10 cellular contexts compared by ENCODE assay signal in the genomic region with DNA sequence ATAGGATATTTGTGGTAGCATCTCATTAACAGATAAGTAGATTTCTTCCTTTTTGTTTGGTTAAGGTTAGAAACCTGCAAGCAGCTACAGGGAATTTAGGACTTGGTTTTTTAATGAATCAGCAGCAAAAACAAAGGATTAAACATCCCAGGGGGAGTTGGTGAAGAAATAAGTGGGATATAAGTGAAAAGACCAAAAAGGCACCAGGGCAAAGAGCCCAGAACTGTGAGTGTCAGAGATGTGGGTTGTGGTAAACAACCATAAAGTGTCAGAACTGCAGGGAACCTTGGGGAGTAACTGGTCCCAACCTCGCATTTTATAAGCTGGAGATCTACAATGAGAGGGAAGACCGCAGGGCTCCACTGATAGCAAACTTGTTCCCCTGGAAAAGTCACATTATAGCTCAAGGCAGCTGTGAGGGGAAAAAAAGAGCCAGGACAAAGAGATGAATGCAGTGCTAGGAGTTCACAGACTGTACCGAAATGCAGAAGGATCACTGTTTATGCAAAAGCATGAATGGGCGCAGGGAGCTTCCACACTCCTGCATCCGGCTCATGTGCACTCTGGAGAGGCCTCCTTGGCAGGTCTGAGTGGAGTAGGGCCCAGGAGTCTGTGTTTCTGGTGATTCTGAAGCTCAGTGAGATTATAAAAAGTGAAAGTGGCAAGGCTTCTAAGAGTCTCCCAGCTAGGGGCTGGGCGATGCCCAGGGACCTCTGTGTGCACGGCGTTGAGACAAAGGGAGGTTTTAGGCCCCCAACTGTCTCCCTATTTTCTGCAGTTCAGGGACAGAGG.
A peak's percentile ranks its signal among the peaks of the same experiment; 100 is the strongest.
DNase-seq lines count a peak whose midpoint lies in the region; ATAC-seq and TF ChIP-seq lines count a peak whose summit lies in the region.
"Had no signal": no experiment of that assay in that cellular context is flagged by ENCODE, and none has a peak within 500 bp of the region (broad histone marks: within the 10 kb centered on the region; RNA-seq: fewer than 3 reads in every experiment).

No MANE protein-coding gene starts in this region.

- H3K4me3 ChIP-seq in DND-41 (ENCODE audit: low read depth in 1 of 2, low read length in 2 of 2) (no peak overlapping the region), smooth muscle cell (no peak overlapping the region)

- H3K27me3 Mint-ChIP-seq in T-helper 17 cell = no peaks in the 10 kb centered on the region

- intact Hi-C loops in Right ventricle myocardium superior (cut with DNase I) (loop anchor here (5.0 kb wide), 1 partner anchor 46 kb away; no protein-coding TSS in a partner anchor), sciatic nerve (cut with DNase I) (no loop called here)

- H3K9me3 ChIP-seq in DND-41 (ENCODE audit: insufficient read depth, low read length, severe bottlenecking) (no peaks in the 10 kb centered on the region), T-helper 17 cell (ENCODE audit: control insufficient read depth, low read length, poor library complexity, severe bottlenecking) (no peaks in the 10 kb centered on the region), smooth muscle cell (replicated peaks; ENCODE audit: low read depth) (no peaks in the 10 kb centered on the region)
- H3K9me3 ChIP-seq: neutrophil had no signal

- H3K36me3 ChIP-seq in DND-41 (ENCODE audit: insufficient read depth, low read length) (no peaks in the 10 kb centered on the region), smooth muscle cell (ENCODE audit: low read depth) (no peaks in the 10 kb centered on the region)
- H3K36me3 ChIP-seq: neutrophil had no signal

- no peaks in the 10 kb centered on the region for H3K27me3 ChIP-seq in DND-41 (ENCODE audit: insufficient read depth, low read length, poor library complexity)
- no peaks in the 10 kb centered on the region for H3K27me3 ChIP-seq in smooth muscle cell (ENCODE audit: low read depth)
- H3K27me3 ChIP-seq: neutrophil had no signal

- no peak for TF ChIP-seq CTCF in DND-41 (IDR thresholded peaks at IDR 0.05; ENCODE audit: borderline replicate concordance, extremely low read depth, low read length, poor library complexity, severe bottlenecking)
- no peak for TF ChIP-seq CTCF in smooth muscle cell (IDR thresholded peaks at IDR 0.05; ENCODE audit: borderline replicate concordance, insufficient read depth, poor library complexity, severe bottlenecking)

- H4K20me1 ChIP-seq in DND-41 (ENCODE audit: insufficient read depth, low read length) (no peaks in the 10 kb centered on the region), smooth muscle cell (ENCODE audit: low read depth) (no peaks in the 10 kb centered on the region)

- WGBS in smooth muscle cell (ENCODE audit: low lambda C conversion rate) = 81% methylated on average over 8 of the region's 8 CpGs

- no peak overlapping the region for H3K4me2 ChIP-seq in DND-41 (ENCODE audit: insufficient read depth, low read length)
- H3K4me2 ChIP-seq in smooth muscle cell = no peak overlapping the region

- H3K4me3 Mint-ChIP-seq in T-helper 17 cell = peak overlapping the region; percentile 21

- DNase-seq in DND-41 (no peak), T-helper 17 cell (no peak), Right ventricle myocardium superior (no peak), sciatic nerve (ENCODE audit: low spot score) (no peak), SKM-1 (lab: John Stamatoyannopoulos, UW; ENCODE audit: unreplicated experiment) (no peak), SK-N-DZ (ENCODE audit: low spot score) (no peak), smooth muscle cell (lab: John Stamatoyannopoulos, UW; ENCODE audit: unreplicated experiment) (no peak)
- DNase-seq: activated naive CD4-positive, alpha-beta T cell had no signal

- no peak overlapping the region for H3K27ac Mint-ChIP-seq in T-helper 17 cell

- ATAC-seq in DND-41 (ENCODE audit: insufficient read depth, low read depth) (0 out of 3 replicates have a peak, but pooled peaks have one; percentile 22), T-helper 17 cell (no peak), Right ventricle myocardium superior (ENCODE audit: poor library complexity) (peak; percentile 67), sciatic nerve (peak; percentile 86), HG03025 (IDR thresholded peaks at IDR 0.05; ENCODE audit: low FRiP score, unreplicated experiment) (no peak)

- H3K27ac ChIP-seq in DND-41 (ENCODE audit: low read length) = no peak overlapping the region
- H3K27ac ChIP-seq in smooth muscle cell (ENCODE audit: low read depth) = no peak overlapping the region
- H3K27ac ChIP-seq: neutrophil had no signal

- no peaks in the 10 kb centered on the region for H3K79me2 ChIP-seq in DND-41 (ENCODE audit: insufficient read depth, low read length)
- no peaks in the 10 kb centered on the region for H3K79me2 ChIP-seq in smooth muscle cell (ENCODE audit: low read depth)

- peaks cover 8% of the 10 kb centered on the region; the same call in 1 of the 2 replicates for H3K4me1 ChIP-seq in DND-41 (ENCODE audit: insufficient read depth, low read length)
- peaks cover 16% of the 10 kb centered on the region for H3K4me1 ChIP-seq in smooth muscle cell (ENCODE audit: low read depth)

- peaks cover 10% of the 10 kb centered on the region for H3K4me1 Mint-ChIP-seq in T-helper 17 cell

- H2AFZ ChIP-seq in DND-41 (ENCODE audit: low read depth, low read length) (no peak overlapping the region), smooth muscle cell (ENCODE audit: low read depth) (no peak overlapping the region)

- peaks cover 6% of the 10 kb centered on the region for H3F3A ChIP-seq in smooth muscle cell (ENCODE audit: low read depth)

- no peaks in the 10 kb centered on the region for H3K36me3 Mint-ChIP-seq in T-helper 17 cell (ENCODE audit: low read depth)

- H3K9ac ChIP-seq in DND-41 (ENCODE audit: low read depth, low read length) = no peak overlapping the region
- H3K9ac ChIP-seq in smooth muscle cell (ENCODE audit: low read depth) = no peak overlapping the region

Comparison
In these comparisons a context has a peak if more than half of its experiments do, and no peak if none do; other contexts are left out.
1. ATAC-seq: peak in DND-41 (single experiment), Right ventricle myocardium superior (single experiment) and sciatic nerve (single experiment); none in T-helper 17 cell (single experiment) and HG03025 (single experiment).